Comparison of ENCODE assay signal across 8 cellular contexts in the genomic region with DNA sequence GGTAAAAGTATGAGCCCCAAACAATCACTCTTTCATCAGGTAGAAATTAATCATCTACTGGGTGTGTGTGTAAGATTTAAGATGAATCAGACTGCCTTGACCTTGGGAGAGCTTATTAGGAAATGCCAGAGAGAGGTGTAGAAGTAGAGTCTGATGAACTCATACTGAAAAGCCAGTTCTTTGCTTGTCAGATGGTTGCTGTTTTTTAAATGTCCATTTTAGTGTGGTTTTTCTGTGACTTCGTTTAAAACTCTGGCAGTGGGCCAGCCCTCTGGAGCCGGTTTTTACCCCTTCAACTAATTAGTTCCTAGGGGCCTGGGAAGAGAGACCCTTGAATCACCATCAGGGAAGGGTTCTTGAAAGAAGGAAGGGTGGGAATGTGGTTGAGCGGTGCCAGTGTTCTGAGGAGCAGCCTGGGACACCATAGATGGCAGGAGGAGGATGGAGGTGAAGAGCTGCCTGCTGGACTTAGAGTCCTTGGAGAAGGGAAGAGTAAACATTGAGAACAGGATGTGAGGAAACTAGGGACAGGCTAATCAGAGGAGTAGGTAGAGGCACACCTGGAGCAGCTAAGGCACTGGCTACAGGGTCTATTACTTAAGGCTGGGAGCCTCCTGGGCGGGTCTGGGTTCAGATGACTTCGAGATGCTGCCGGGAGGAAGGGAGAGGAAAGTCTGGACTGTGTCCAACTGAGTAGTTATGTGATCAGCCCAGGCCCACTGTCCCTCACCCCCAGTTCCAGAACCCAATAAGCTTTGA.
DNase-seq lines count a peak whose midpoint lies in the region; ATAC-seq, FAIRE-seq and TF ChIP-seq lines count a peak whose summit lies in the region.

No MANE protein-coding gene starts in this region.

- peaks cover 61% of the 10 kb centered on the region for H3K79me2 ChIP-seq in K562 (ENCODE audit: control insufficient read depth, insufficient read depth, low read length)

- no peak overlapping the region for H2AFZ ChIP-seq in K562 (ENCODE audit: low read depth, low read length)

- no peaks in the 10 kb centered on the region for H3K9me1 ChIP-seq in K562 (ENCODE audit: control insufficient read depth, insufficient read depth, low read length)

- in situ Hi-C loops in K562 (cut with MboI): no loop called here

- H3K9ac ChIP-seq in K562 (ENCODE audit: insufficient read depth in 1 of 2, low read depth in 2 of 2, low read length in 2 of 2): peak overlapping the region; percentile 37 to 79; a peak in 3 of 4 replicates

- H3K4me3 ChIP-seq in K562 (peak overlapping the region; percentile 86), lung (peak overlapping the region; percentile 46), uterus (peak overlapping the region; percentile 49 to 75)

- TF ChIP-seq CTCF in K562 (IDR thresholded peaks at IDR 0.05 in 2 of 3, conservative IDR thresholded peaks at IDR 0.05 in 1 of 3; ENCODE audit: insufficient read depth in 2 of 3, low read depth in 1 of 3, low read length in 3 of 3) (no peak), lung (IDR thresholded peaks at IDR 0.05; ENCODE audit: control extremely low read depth, extremely low read depth) (no peak), uterus (IDR thresholded peaks at IDR 0.05) (no peak)

- peak; percentile 62 to 67 for ATAC-seq in activated CD4-positive, CD25-positive, alpha-beta regulatory T cell treated with anti-CD3 and anti-CD28 coated beads, Interleukin-2, amount 50 U/mL, for 24 hours
- peak; percentile 8; the same call in 1 of the 3 replicates for ATAC-seq in K562
- no peak for ATAC-seq in lung (ENCODE audit: insufficient read depth, low FRiP score)

- TF ChIP-seq POLR2A in K562 (conservative IDR thresholded peaks at IDR 0.05) (no peak), uterus (IDR thresholded peaks at IDR 0.05) (no peak)

- H3K9me3 ChIP-seq in K562 (replicated peaks; ENCODE audit: control insufficient read depth, insufficient read depth, low read depth, low read length) (no peaks in the 10 kb centered on the region), lung (ENCODE audit: control insufficient read depth in 2 of 2, insufficient read depth in 1 of 2, low read length in 1 of 2) (no peaks in the 10 kb centered on the region), uterus (no peaks in the 10 kb centered on the region)

- intact Hi-C loops in K562 (cut with micrococcal nuclease) (no loop called here), uterus (cut with DNase I; ENCODE audit: low total_unique reads) (no loop called here)

- BruUV-seq in K562 (replicated peaks; lab: Mats Ljungman, UMichigan): TSS peak; percentile 35

- TF ChIP-seq EP300 in K562 (IDR thresholded peaks at IDR 0.05; ENCODE audit: low read length): no peak

- H4K20me1 ChIP-seq in K562 (replicated peaks; ENCODE audit: control insufficient read depth, insufficient read depth, low read length): peaks cover 12% of the 10 kb centered on the region

- DNase-seq in activated CD4-positive, CD25-positive, alpha-beta regulatory T cell (lab: John Stamatoyannopoulos, UW): no peak
- DNase-seq in NCI-H345 (lab: John Stamatoyannopoulos, UW) (peak; percentile 13), K562 (ENCODE audit: extremely low read depth in 1 of 4, low spot score in 3 of 4) (peak in 1 of 4 experiments; percentile 50), lung (ENCODE audit: low spot score) (no peak), uterus (peak in 1 of 2 donors; percentile 29), caudate nucleus (lab: John Stamatoyannopoulos, UW) (no peak), dedifferentiated amniotic fluid mesenchymal stem cell (ENCODE audit: extremely low spot score) (no peak)

- POLR2A ChIA-PET in K562 (lab: Yijun Ruan, JAX): interaction anchor here (0.6 to 2.0 kb wide), 3 partner anchors 9 to 22 kb away, joined by 3 to 11 read pairs (median 3); no protein-coding TSS in a partner anchor

- CTCF ChIA-PET in K562 (lab: Yijun Ruan, JAX; ENCODE audit: low intra/inter-chr PET ratio): no interaction called here

- 0% methylated on average over 4 of the region's 6 CpGs for WGBS in K562 (ENCODE audit: insufficient coverage, low coverage, missing lambda C conversion rate)
- 9 to 16% methylated on average over 6 of the region's 6 CpGs for WGBS in lung, 2 donors

- H3K27me3 ChIP-seq in K562 (ENCODE audit: control insufficient read depth in 2 of 2, insufficient read depth in 2 of 2, low read length in 2 of 2): no peaks in the 10 kb centered on the region
- H3K27me3 ChIP-seq in lung (ENCODE audit: control insufficient read depth, insufficient read depth): no peaks in the 10 kb centered on the region
- H3K27me3 ChIP-seq in uterus: no peaks in the 10 kb centered on the region

- FAIRE-seq in K562 (lab: Jason Lieb, UNC): peak; percentile 82

- H3K4me1 ChIP-seq in K562 (replicated peaks in 1 of 2; ENCODE audit: control insufficient read depth in 2 of 2, insufficient read depth in 2 of 2, low read length in 2 of 2): peaks cover 26 to 33% of the 10 kb centered on the region in 2 experiments
- H3K4me1 ChIP-seq in lung (ENCODE audit: control insufficient read depth in 2 of 2, insufficient read depth in 2 of 2, low read length in 2 of 2): peaks cover 27 to 42% of the 10 kb centered on the region in 2 donors
- H3K4me1 ChIP-seq in uterus: peaks cover 24 to 40% of the 10 kb centered on the region in 2 donors

- TF ChIP-seq RAD21 in K562 (CRISPR knock-in tag; conservative IDR thresholded peaks at IDR 0.05 in 1 of 2, IDR thresholded peaks at IDR 0.05 in 1 of 2): no peak

- peak overlapping the region; percentile 81 for H3K4me2 ChIP-seq in K562 (ENCODE audit: insufficient read depth, low read length)

- H3K27ac ChIP-seq in K562 (ENCODE audit: extremely low read depth, low read depth, low read length) (peak overlapping the region; percentile 89), lung (ENCODE audit: low read depth in 1 of 2, low read length in 1 of 2) (peak overlapping the region; percentile 93 to 99), uterus (peak overlapping the region; percentile 94 to 98), caudate nucleus (ENCODE audit: low read depth, low read length) (no peak overlapping the region)

- H3K36me3 ChIP-seq in K562 (ENCODE audit: control insufficient read depth, insufficient read depth, low read length) (no peaks in the 10 kb centered on the region), lung (ENCODE audit: control insufficient read depth in 2 of 2, insufficient read depth in 2 of 2, low read length in 2 of 2) (no peaks in the 10 kb centered on the region), uterus (no peaks in the 10 kb centered on the region)

TF ChIP-seq in K562, 482 proteins besides CTCF, POLR2A, EP300 and RAD21:
- TF ChIP-seq CTBP1 (IDR thresholded peaks at IDR 0.05; ENCODE audit: borderline replicate concordance) (0 out of 2 replicates have a peak, but pooled peaks have one; percentile 24), SIN3A (IDR thresholded peaks at IDR 0.05; ENCODE audit: borderline replicate concordance in 2 of 2, control insufficient read depth in 1 of 2, low read depth in 2 of 2, low read length in 2 of 2) (no peak), NFIC (IDR thresholded peaks at IDR 0.05) (peak; percentile 83), ZNF146 (CRISPR knock-in tag; IDR thresholded peaks at IDR 0.05; ENCODE audit: unreplicated experiment) (no peak), HMGN3 (IDR thresholded peaks at IDR 0.05; ENCODE audit: borderline replicate concordance, extremely low read depth, insufficient read length, low read depth, low read length) (no peak)
